ENCODE assay signal across 21 cellular contexts in genomic region chr7:38382627-38383026, GRCh38.
A peak's percentile ranks its signal among the peaks of the same experiment; 100 is the strongest.
DNase-seq lines count a peak whose midpoint lies in the region; ATAC-seq and TF ChIP-seq lines count a peak whose summit lies in the region.
"Had no signal": no experiment of that assay in that cellular context is flagged by ENCODE, and none has a peak within 500 bp of the region (broad histone marks: within the 10 kb centered on the region; RNA-seq: fewer than 3 reads in every experiment).

No MANE protein-coding gene starts in this region.

- no peaks in the 10 kb centered on the region for H4K20me1 ChIP-seq in SK-N-SH (ENCODE audit: insufficient read depth)

- no peak overlapping the region for H3K9ac ChIP-seq in SK-N-SH

- H2AFZ ChIP-seq in SK-N-SH (ENCODE audit: low read depth) = no peak overlapping the region
- H2AFZ ChIP-seq: GM23338 had no signal

- POLR2A ChIA-PET in SK-N-SH (lab: Yijun Ruan, JAX) = no interaction called here

- ATAC-seq in SK-N-SH treated with all-trans-retinoic acid at 6 μM for 48 hours = no peak
- ATAC-seq in stimulated activated naive B cell treated with anti-CD40 and anti-IgM and Interleukin-4, amounts not matched to agents 10 μg/mL and 1 μg/mL and 100 μg/mL, for 72 hours (replicated peaks) = no peak
- ATAC-seq: body of pancreas; CD8-positive, alpha-beta T cell; GM12878; GM23338 had no signal

- H3K27ac ChIP-seq in SK-N-SH (ENCODE audit: low read depth in 2 of 2, low read length in 1 of 2) (no peak overlapping the region), testis (no peak overlapping the region)
- H3K27ac ChIP-seq: body of pancreas, ovary, skin epidermis, transverse colon had no signal

- H3K27me3 ChIP-seq in SK-N-SH (ENCODE audit: insufficient read depth) = no peaks in the 10 kb centered on the region
- no peaks in the 10 kb centered on the region for H3K27me3 ChIP-seq in testis
- H3K27me3 ChIP-seq: body of pancreas, ovary, transverse colon had no signal

- peaks cover 0 to 2% of the 10 kb centered on the region in 2 donors for H3K9me3 Mint-ChIP-seq in stimulated activated naive B cell treated with anti-CD40 and anti-IgM and Interleukin-4, amounts not matched to agents 10 μg/mL and 1 μg/mL and 100 μg/mL, for 72 hours
- H3K9me3 Mint-ChIP-seq: GM23338; T-helper 2 cell treated with Interferon-gamma antibody and Interleukin-4, amounts not matched to agents 5 μg/mL and 100 μg/mL, for 36 hours had no signal

- CTCF ChIA-PET in SK-N-SH (lab: Yijun Ruan, JAX) = interaction anchor here (0.6 to 9.9 kb wide), 7 partner anchors 11 to 900 kb away, joined by 3 to 94 read pairs (median 3); no protein-coding TSS in a partner anchor

- H3F3A ChIP-seq in SK-N-SH (replicated peaks; ENCODE audit: insufficient read depth) = no peaks in the 10 kb centered on the region

- no peak overlapping the region for H3K4me3 Mint-ChIP-seq in stimulated activated naive B cell treated with anti-CD40 and anti-IgM and Interleukin-4, amounts not matched to agents 10 μg/mL and 1 μg/mL and 100 μg/mL, for 72 hours
- H3K4me3 Mint-ChIP-seq: CD8-positive, alpha-beta T cell; GM23338; T-helper 2 cell treated with Interferon-gamma antibody and Interleukin-4, amounts not matched to agents 5 μg/mL and 100 μg/mL, for 36 hours had no signal

- no peak overlapping the region for H3K27ac Mint-ChIP-seq in stimulated activated naive B cell treated with anti-CD40 and anti-IgM and Interleukin-4, amounts not matched to agents 10 μg/mL and 1 μg/mL and 100 μg/mL, for 72 hours
- H3K27ac Mint-ChIP-seq: CD8-positive, alpha-beta T cell; GM23338; T-helper 2 cell treated with Interferon-gamma antibody and Interleukin-4, amounts not matched to agents 5 μg/mL and 100 μg/mL, for 36 hours had no signal

- TF ChIP-seq EP300 in SK-N-SH (IDR thresholded peaks at IDR 0.05; ENCODE audit: borderline replicate concordance in 1 of 2, low read depth in 1 of 2, low read length in 1 of 2) = no peak

- TF ChIP-seq CTCF in SK-N-SH (IDR thresholded peaks at IDR 0.05) (no peak), testis (IDR thresholded peaks at IDR 0.05) (no peak)

- H3K27me3 Mint-ChIP-seq in stimulated activated naive B cell treated with anti-CD40 and anti-IgM and Interleukin-4, amounts not matched to agents 10 μg/mL and 1 μg/mL and 100 μg/mL, for 72 hours = no peaks in the 10 kb centered on the region

- no peak for TF ChIP-seq POLR2A in testis (IDR thresholded peaks at IDR 0.05)

- H3K4me2 ChIP-seq in SK-N-SH = no peak overlapping the region
- H3K4me2 ChIP-seq: GM23338 had no signal

- no peaks in the 10 kb centered on the region for H3K9me2 ChIP-seq in SK-N-SH

- no peak overlapping the region for H3K4me3 ChIP-seq in SK-N-SH (ENCODE audit: low read depth in 2 of 2, low read length in 1 of 2)
- no peak overlapping the region for H3K4me3 ChIP-seq in testis
- H3K4me3 ChIP-seq: body of pancreas, GM12878, GM23338, ovary, skin epidermis, transverse colon had no signal

- peaks cover 0 to 7% of the 10 kb centered on the region in 2 donors for H3K36me3 Mint-ChIP-seq in stimulated activated naive B cell treated with anti-CD40 and anti-IgM and Interleukin-4, amounts not matched to agents 10 μg/mL and 1 μg/mL and 100 μg/mL, for 72 hours

- H3K9me3 ChIP-seq in SK-N-SH (no peaks in the 10 kb centered on the region), testis (no peaks in the 10 kb centered on the region)
- H3K9me3 ChIP-seq: body of pancreas, ovary, transverse colon had no signal

- H3K36me3 ChIP-seq in SK-N-SH (replicated peaks in 1 of 2; ENCODE audit: control insufficient read depth in 1 of 2, insufficient read depth in 2 of 2, low read length in 1 of 2) (no peaks in the 10 kb centered on the region), testis (ENCODE audit: low read depth, missing control alignments) (no peaks in the 10 kb centered on the region)
- H3K36me3 ChIP-seq: ovary, transverse colon had no signal

- no peaks in the 10 kb centered on the region for H3K79me2 ChIP-seq in SK-N-SH (ENCODE audit: insufficient read depth)

- H3K4me1 Mint-ChIP-seq in stimulated activated naive B cell treated with anti-CD40 and anti-IgM and Interleukin-4, amounts not matched to agents 10 μg/mL and 1 μg/mL and 100 μg/mL, for 72 hours = no peaks in the 10 kb centered on the region

- no peak for DNase-seq in SK-N-SH
- DNase-seq in NCI-H226 = peak; percentile 88
- DNase-seq in dermis blood vessel endothelial cell = peak; percentile 41
- peak; percentile 38 for DNase-seq in testis
- no peak for DNase-seq in stimulated activated naive B cell treated with anti-CD40 and anti-IgM and Interleukin-4, amounts not matched to agents 10 μg/mL and 1 μg/mL and 100 μg/mL, for 72 hours
- DNase-seq in RPMI8226 = no peak
- no peak for DNase-seq in iPS-NIHi7 (ENCODE audit: extremely low spot score)
- DNase-seq: 8988T; activated CD4-positive, alpha-beta T cell treated with anti-CD3 and anti-CD28 coated beads for 1 hour; body of pancreas; CD8-positive, alpha-beta T cell; KBM-7; NCI-H1105 treated with DMSO at 0.1 percent for 48 hours; ovary; stimulated activated CD4-positive, alpha-beta T cell treated with anti-CD3 and anti-CD28 coated beads, Interleukin-4, amount 100 ng/mL, for 4 hours; transverse colon had no signal

- intact Hi-C loops in testis (cut with DNase I; ENCODE audit: low total_unique reads) = no loop called here

- no peaks in the 10 kb centered on the region for H3K4me1 ChIP-seq in SK-N-SH (ENCODE audit: control insufficient read depth in 1 of 2, insufficient read depth in 2 of 2, low read depth in 1 of 2, low read length in 1 of 2)
- H3K4me1 ChIP-seq in testis = peaks cover 12% of the 10 kb centered on the region
- H3K4me1 ChIP-seq: body of pancreas, transverse colon had no signal

- 26% methylated on average over 3 of the region's 3 CpGs for WGBS in SK-N-SH (ENCODE audit: low lambda C conversion rate)
- WGBS in testis, 2 donors = 36 to 49% methylated on average over 3 of the region's 3 CpGs

- no peak for TF ChIP-seq RAD21 in SK-N-SH (IDR thresholded peaks at IDR 0.05; ENCODE audit: low read length)

TF ChIP-seq in SK-N-SH treated with all-trans-retinoic acid at 6 μM for 48 hours, 23 proteins besides CTCF, POLR2A, EP300 and RAD21:
- TF ChIP-seq ISL1 (CRISPR knock-in tag; IDR thresholded peaks at IDR 0.05) (peak; percentile 58), TCF4 (CRISPR knock-in tag; IDR thresholded peaks at IDR 0.05; ENCODE audit: borderline replicate concordance) (no peak)

TF ChIP-seq in SK-N-SH, 30 proteins besides CTCF, POLR2A, EP300 and RAD21:
- no peak for TF ChIP-seq FOXM1 (IDR thresholded peaks at IDR 0.05; ENCODE audit: low read depth)
- no peak for TF ChIP-seq FOSL2 (IDR thresholded peaks at IDR 0.05; ENCODE audit: borderline replicate concordance, low read depth)
- TF ChIP-seq MAX (IDR thresholded peaks at IDR 0.05; ENCODE audit: low read depth) = no peak
- TF ChIP-seq TEAD4 (IDR thresholded peaks at IDR 0.05; ENCODE audit: borderline replicate concordance, insufficient read depth) = no peak
TF ChIP-seq in SK-N-SH: peak in this region for 0.

Comparison
In these comparisons a context has a peak if more than half of its experiments do, and no peak if none do; other contexts are left out.
1. DNase-seq: peak in NCI-H226 (single experiment), dermis blood vessel endothelial cell (single experiment) and testis (single experiment); none in SK-N-SH (single experiment), stimulated activated naive B cell treated with anti-CD40 and anti-IgM and Interleukin-4, amounts not matched to agents 10 μg/mL and 1 μg/mL and 100 μg/mL, for 72 hours (single experiment), RPMI8226 (single experiment) and iPS-NIHi7 (single experiment).